13 cellular contexts compared by ENCODE assay signal in the genomic region with DNA sequence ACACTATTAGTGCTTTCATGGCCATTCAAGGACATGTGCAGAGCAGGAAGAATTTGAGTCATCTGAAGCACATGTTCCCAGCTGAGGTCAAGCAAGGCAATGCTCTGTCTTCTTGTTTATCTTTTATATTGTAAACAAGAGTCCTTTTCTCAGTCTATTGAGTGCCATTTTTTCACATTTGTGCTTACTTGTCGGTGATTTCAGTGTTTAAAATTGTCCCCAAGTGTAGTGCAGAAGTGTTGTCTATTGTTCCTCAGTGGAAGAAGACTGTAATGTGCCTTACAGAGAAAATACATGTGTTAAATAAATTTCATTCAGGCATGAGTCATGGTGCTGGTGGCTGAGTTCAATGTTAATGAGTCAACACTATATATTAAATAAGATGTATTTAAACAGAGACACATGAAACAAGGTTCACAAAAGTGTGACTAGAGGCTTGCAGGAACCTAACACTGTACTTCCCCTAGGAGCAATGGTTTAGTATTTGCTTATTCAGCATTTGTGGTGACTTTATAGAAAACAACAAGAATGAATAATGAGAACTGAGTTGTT.
DNase-seq lines count a peak whose midpoint lies in the region; ATAC-seq and TF ChIP-seq lines count a peak whose summit lies in the region.
"Had no signal": no experiment of that assay in that cellular context is flagged by ENCODE, and none has a peak within 500 bp of the region (broad histone marks: within the 10 kb centered on the region; RNA-seq: fewer than 3 reads in every experiment).

No MANE protein-coding gene starts in this region.

- H3K4me1 ChIP-seq in ACC112 (ENCODE audit: control insufficient read depth, insufficient read depth, low read length, unreplicated experiment) (peaks cover 36% of the 10 kb centered on the region), left lung (no peaks in the 10 kb centered on the region)

- H3K79me2 ChIP-seq in ACC112 (ENCODE audit: control insufficient read depth, insufficient read depth, low read length, unreplicated experiment): no peaks in the 10 kb centered on the region

- H3K27me3 ChIP-seq in ACC112 (ENCODE audit: insufficient read depth, low read length): no peaks in the 10 kb centered on the region
- no peaks in the 10 kb centered on the region for H3K27me3 ChIP-seq in brain microvascular endothelial cell (replicated peaks)
- H3K27me3 ChIP-seq in left lung: no peaks in the 10 kb centered on the region
- H3K27me3 ChIP-seq: gastroesophageal sphincter had no signal

- no peak for TF ChIP-seq CTCF in brain microvascular endothelial cell (IDR thresholded peaks at IDR 0.05; ENCODE audit: low read depth, low read length, missing control alignments)
- TF ChIP-seq CTCF in left lung (IDR thresholded peaks at IDR 0.05): no peak

- DNase-seq in M059J (ENCODE audit: low read depth): peak; percentile 81
- peak; percentile 72 for DNase-seq in brain microvascular endothelial cell
- DNase-seq in left lung: no peak
- DNase-seq in dedifferentiated amniotic fluid mesenchymal stem cell (ENCODE audit: extremely low spot score): no peak
- DNase-seq in GM03348 (ENCODE audit: low spot score): no peak
- no peak for DNase-seq in nucleus accumbens (lab: John Stamatoyannopoulos, UW)
- DNase-seq: activated CD8-positive, alpha-beta memory T cell treated with anti-CD3 and anti-CD28 coated beads for 24 hours; KBM-7; NCI-H446 treated with DMSO at 0.1 percent for 48 hours; psoas muscle had no signal

- H3K27ac ChIP-seq in ACC112 (ENCODE audit: low read depth, low read length) (peak overlapping the region; percentile 94), brain microvascular endothelial cell (peak overlapping the region; percentile 99), left lung (peak overlapping the region; percentile 28 to 58)
- H3K27ac ChIP-seq: psoas muscle had no signal

- peak overlapping the region; percentile 60 for H3K4me3 ChIP-seq in ACC112 (ENCODE audit: low read depth, low read length)
- H3K4me3 ChIP-seq in brain microvascular endothelial cell (ENCODE audit: low read depth, low read length): no peak overlapping the region
- H3K4me3 ChIP-seq in left lung: no peak overlapping the region
- H3K4me3 ChIP-seq: gastroesophageal sphincter, psoas muscle had no signal

- in situ Hi-C loops in brain microvascular endothelial cell (cut with HindIII; ENCODE audit: low pct_ligation_motif_present, low sequenced_read_pairs): loop anchor here (25.0 kb wide), 1 partner anchor 558 kb away; no protein-coding TSS in a partner anchor

- H3K9me3 ChIP-seq in left lung: no peaks in the 10 kb centered on the region
- H3K9me3 ChIP-seq: gastroesophageal sphincter, psoas muscle had no signal

- intact Hi-C loops in left lung (cut with DNase I): no loop called here

- no peak overlapping the region for H2AFZ ChIP-seq in ACC112 (ENCODE audit: low read length, unreplicated experiment)

- H3K36me3 ChIP-seq in ACC112 (ENCODE audit: insufficient read depth, low read length): no peaks in the 10 kb centered on the region
- no peaks in the 10 kb centered on the region for H3K36me3 ChIP-seq in brain microvascular endothelial cell (replicated peaks)
- H3K36me3 ChIP-seq in left lung: no peaks in the 10 kb centered on the region
- H3K36me3 ChIP-seq: gastroesophageal sphincter had no signal

- peak; percentile 27 for ATAC-seq in left lung
- ATAC-seq in GM21360 (IDR thresholded peaks at IDR 0.05; ENCODE audit: unreplicated experiment): no peak

Comparison
In these comparisons a context has a peak if more than half of its experiments do, and no peak if none do; other contexts are left out.
1. H3K27ac ChIP-seq: peak in every context shown above with its lines; median percentile 99 in brain microvascular endothelial cell; 94 in ACC112; 43 in left lung.
2. DNase-seq: peak in M059J (single experiment) and brain microvascular endothelial cell (single experiment); none in left lung (0 of 2), dedifferentiated amniotic fluid mesenchymal stem cell (single experiment), GM03348 (single experiment) and nucleus accumbens (0 of 56).